ENCODE assay signal across 9 cellular contexts in genomic region chr4:152585036-152585439, GRCh38. TPM values are rescaled to one million over a fixed set of nuclear protein-coding genes. Genes with fewer than 3 reads are reported as not detected.
DNase-seq lines count a peak whose midpoint lies in the region; ATAC-seq and TF ChIP-seq lines count a peak whose summit lies in the region.
"Had no signal": no experiment of that assay in that cellular context is flagged by ENCODE, and none has a peak within 500 bp of the region (broad histone marks: within the 10 kb centered on the region; RNA-seq: fewer than 3 reads in every experiment).

No MANE protein-coding gene starts in this region.

- no peak for DNase-seq in activated CD8-positive, alpha-beta T cell treated with anti-CD3 and anti-CD28 coated beads, Interleukin-2, amount 10 ng/mL, durations not matched to agents 7 days and 5 days
- DNase-seq in DMS53 (lab: John Stamatoyannopoulos, UW) (no peak), NCI-H2107 (lab: John Stamatoyannopoulos, UW) (no peak), DMS114 treated with DMSO at 0.1 percent for 48 hours (lab: John Stamatoyannopoulos, UW; ENCODE audit: unreplicated experiment) (no peak), H9 (no peak)
- DNase-seq: occipital lobe had no signal

- H3K79me2 ChIP-seq in H9 (ENCODE audit: insufficient read depth, low read length) = no peaks in the 10 kb centered on the region

- no peak overlapping the region for H2BK12ac ChIP-seq in H9 (ENCODE audit: insufficient read length, low read depth, low read length)

- no peak overlapping the region for H2AK5ac ChIP-seq in H9 (ENCODE audit: insufficient read length, low read length)

- H3K27ac ChIP-seq in H9 (ENCODE audit: insufficient read length, low read depth, low read length) = no peak overlapping the region

- no peak overlapping the region for H2BK5ac ChIP-seq in H9 (ENCODE audit: insufficient read length, low read length)

- H3K79me1 ChIP-seq in H9 (ENCODE audit: insufficient read depth, low read depth, low read length, poor library complexity, severe bottlenecking) = no peaks in the 10 kb centered on the region

- H3K4me1 Mint-ChIP-seq in activated CD8-positive, alpha-beta T cell treated with anti-CD3 and anti-CD28 coated beads, Interleukin-2, amount 10 ng/mL, durations not matched to agents 7 days and 5 days (ENCODE audit: low read depth) = no peaks in the 10 kb centered on the region
- H3K4me1 Mint-ChIP-seq in H9 = no peaks in the 10 kb centered on the region

- H4K5ac ChIP-seq in H9 (ENCODE audit: insufficient read length, low read depth, low read length) = no peak overlapping the region

- H3K27me3 ChIP-seq in neuron (ENCODE audit: insufficient read depth, low read length) (no peaks in the 10 kb centered on the region), H9 (ENCODE audit: insufficient read depth, low read length) (no peaks in the 10 kb centered on the region)

- H3K4me3 Mint-ChIP-seq in activated CD8-positive, alpha-beta T cell treated with anti-CD3 and anti-CD28 coated beads, Interleukin-2, amount 10 ng/mL, durations not matched to agents 7 days and 5 days = no peak overlapping the region
- H3K4me3 Mint-ChIP-seq in H9 = no peak overlapping the region

- no peaks in the 10 kb centered on the region for H3K36me3 Mint-ChIP-seq in activated CD8-positive, alpha-beta T cell treated with anti-CD3 and anti-CD28 coated beads, Interleukin-2, amount 10 ng/mL, durations not matched to agents 7 days and 5 days (ENCODE audit: low read depth)
- peaks cover 0 to 3% (median 0%) of the 10 kb centered on the region in 3 experiments; a peak in 1 of 7 replicates for H3K36me3 Mint-ChIP-seq in H9 (ENCODE audit: insufficient read depth in 1 of 3, low read depth in 3 of 3)

- H3K27ac Mint-ChIP-seq in activated CD8-positive, alpha-beta T cell treated with anti-CD3 and anti-CD28 coated beads, Interleukin-2, amount 10 ng/mL, durations not matched to agents 7 days and 5 days = peak overlapping the region; percentile 28
- H3K27ac Mint-ChIP-seq in H9 = 0 out of 7 replicates have a peak overlapping the region, but pooled peaks of 1 of the 3 experiments have one; percentile 7

- H3K4me3 ChIP-seq in neuron (ENCODE audit: low read length) = no peak overlapping the region

- no peak overlapping the region for H4K91ac ChIP-seq in H9 (ENCODE audit: insufficient read length, low read depth, low read length)

- H4K8ac ChIP-seq in H9 (replicated peaks; ENCODE audit: insufficient read length, low read depth, low read length) = no peak overlapping the region

- peak; percentile 72 for ATAC-seq in GM19025 (IDR thresholded peaks at IDR 0.05; ENCODE audit: low read depth, unreplicated experiment)
- ATAC-seq in HG02885 (IDR thresholded peaks at IDR 0.05; ENCODE audit: poor library complexity, unreplicated experiment) = peak; percentile 68
- ATAC-seq in activated CD8-positive, alpha-beta T cell treated with anti-CD3 and anti-CD28 coated beads, Interleukin-2, amount 10 ng/mL, durations not matched to agents 7 days and 5 days = no peak

- no peaks in the 10 kb centered on the region for H3K23me2 ChIP-seq in H9 (ENCODE audit: insufficient read length, low read depth, low read length, poor library complexity, severe bottlenecking)

- H3K18ac ChIP-seq in H9 (ENCODE audit: insufficient read length, low read depth, low read length) = no peak overlapping the region

- WGBS in H9 (ENCODE audit: extremely low coverage, insufficient read length, low lambda C conversion rate) = no CpG with 5 or more reads among the region's 7 CpGs

- CTCF ChIA-PET in activated CD8-positive, alpha-beta T cell treated with anti-CD3 and anti-CD28 coated beads, Interleukin-2, amount 10 ng/mL, durations not matched to agents 7 days and 5 days (lab: Charles Lee) = interaction anchor here (1.1 kb wide), 1 partner anchor 47 kb away, joined by 3 read pairs; no protein-coding TSS in a partner anchor

- peaks cover 4% of the 10 kb centered on the region for H3K9me3 Mint-ChIP-seq in activated CD8-positive, alpha-beta T cell treated with anti-CD3 and anti-CD28 coated beads, Interleukin-2, amount 10 ng/mL, durations not matched to agents 7 days and 5 days (ENCODE audit: insufficient read depth)
- H3K9me3 Mint-ChIP-seq in H9 = peaks cover 3 to 6% of the 10 kb centered on the region in 2 experiments; a peak in 3 of 5 replicates

- H3K56ac ChIP-seq in H9 (ENCODE audit: insufficient read length, low read depth, low read length) = no peak overlapping the region

- no peaks in the 10 kb centered on the region for H3K36me3 ChIP-seq in neuron (ENCODE audit: insufficient read depth, low read length)

- H3K9me3 ChIP-seq in neuron (ENCODE audit: low read length) (no peaks in the 10 kb centered on the region), H9 (ENCODE audit: control insufficient read depth, low read depth, low read length) (no peaks in the 10 kb centered on the region)

- TF ChIP-seq CTCF in H9 (conservative IDR thresholded peaks at IDR 0.05) = no peak

- no peak overlapping the region for H2BK20ac ChIP-seq in H9 (ENCODE audit: low read depth, low read length, poor library complexity, severe bottlenecking)

- no peak overlapping the region for H3K4ac ChIP-seq in H9 (ENCODE audit: low read depth, low read length)

- no peak overlapping the region for H2BK15ac ChIP-seq in H9 (ENCODE audit: low read depth, low read length)

- peaks cover 11% of the 10 kb centered on the region for H3K27me3 Mint-ChIP-seq in activated CD8-positive, alpha-beta T cell treated with anti-CD3 and anti-CD28 coated beads, Interleukin-2, amount 10 ng/mL, durations not matched to agents 7 days and 5 days (ENCODE audit: low read depth)
- H3K27me3 Mint-ChIP-seq in H9 (ENCODE audit: low read depth) = no peaks in the 10 kb centered on the region

- H3K4me2 ChIP-seq in H9 (ENCODE audit: insufficient read depth, insufficient read length, low read length) = no peak overlapping the region

- H3K14ac ChIP-seq in H9 (ENCODE audit: insufficient read depth, low read length) = no peak overlapping the region

- peak overlapping the region; percentile 62 for H2AFZ ChIP-seq in neuron (ENCODE audit: low read depth, low read length)
- no peak overlapping the region for H2AFZ ChIP-seq in H9 (ENCODE audit: low read length)

- H3K4me1 ChIP-seq in neuron (ENCODE audit: insufficient read depth, low read length) = peaks cover 1% of the 10 kb centered on the region
- H3K4me1 ChIP-seq in H9 (ENCODE audit: insufficient read depth, low read length) = no peaks in the 10 kb centered on the region

- no peak overlapping the region for H2BK120ac ChIP-seq in H9 (ENCODE audit: low read depth, low read length, poor library complexity, severe bottlenecking)

- H3K23ac ChIP-seq in H9 (ENCODE audit: insufficient read length, low read depth, low read length) = no peak overlapping the region

- POLR2A ChIA-PET in activated CD8-positive, alpha-beta T cell treated with anti-CD3 and anti-CD28 coated beads, Interleukin-2, amount 10 ng/mL, durations not matched to agents 7 days and 5 days (lab: Charles Lee) = interaction anchor here (1.0 kb wide), 1 partner anchor 49 kb away, joined by 7 read pairs; the partner anchor contains the start of gene FBXW7

- no peak overlapping the region for H3K9ac ChIP-seq in H9 (ENCODE audit: extremely low read depth, insufficient read length, low read length)

- no peaks in the 10 kb centered on the region for H4K20me1 ChIP-seq in H9 (ENCODE audit: control insufficient read depth, insufficient read depth, insufficient read length)

- H3T11ph ChIP-seq in H9 (ENCODE audit: low read length) = no peak overlapping the region

RNA-seq across cellular contexts. Expression of gene FBXW7, which starts 49.1 kb away (rescaled TPM):
- total RNA-seq in activated CD8-positive, alpha-beta T cell treated with anti-CD3 and anti-CD28 coated beads, Interleukin-2, amount 10 ng/mL, durations not matched to agents 7 days and 5 days = 10 to 100 TPM; 50.6 to 56.9 TPM
- total RNA-seq in H9 (2021) = 27.1 and 29.5 TPM in 2 replicates
